ENCODE assay signal across 1 cellular context in genomic region chr1:151461694-151462093, GRCh38.
TF ChIP-seq lines count a peak whose summit lies in the region.

No MANE protein-coding gene starts in this region.

TF ChIP-seq in IMR-90, 13 proteins besides CTCF, POLR2A, EP300 and RAD21 (continued from another document):
- TF ChIP-seq ELK1 (IDR thresholded peaks at IDR 0.05; ENCODE audit: borderline replicate concordance, low read depth, low read length) = no peak
- no peak for TF ChIP-seq CHD1 (IDR thresholded peaks at IDR 0.05; ENCODE audit: low read depth, low read length)
- TF ChIP-seq CEBPB (IDR thresholded peaks at IDR 0.05; ENCODE audit: low read depth, low read length) = no peak
- no peak for TF ChIP-seq MAFK (IDR thresholded peaks at IDR 0.05; ENCODE audit: low read depth, low read length)
- TF ChIP-seq RCOR1 (IDR thresholded peaks at IDR 0.05; ENCODE audit: insufficient replicate concordance, low read length) = no peak
- no peak for TF ChIP-seq MAZ (IDR thresholded peaks at IDR 0.05; ENCODE audit: borderline replicate concordance, low read depth, low read length)
- TF ChIP-seq NFE2L2 (IDR thresholded peaks at IDR 0.05; ENCODE audit: low read depth, low read length) = no peak
- no peak for TF ChIP-seq USF2 (IDR thresholded peaks at IDR 0.05; ENCODE audit: low read depth, low read length)
- TF ChIP-seq MXI1 (IDR thresholded peaks at IDR 0.05; ENCODE audit: borderline replicate concordance, low read depth, low read length) = no peak
- TF ChIP-seq RFX5 (IDR thresholded peaks at IDR 0.05; ENCODE audit: low read depth, low read length) = no peak
TF ChIP-seq in IMR-90: peak in this region for 0.
